1 cellular context compared by ENCODE assay signal in genomic region chr1:17671314-17671705, GRCh38.
TF ChIP-seq lines count a peak whose summit lies in the region.

No MANE protein-coding gene starts in this region.

TF ChIP-seq in HEK293, 187 proteins besides CTCF, POLR2A, EP300 and RAD21 (continued from another document):
- TF ChIP-seq PRDM6 (tag by site-specific recombination; IDR thresholded peaks at IDR 0.05) (no peak), ZNF404 (tag by site-specific recombination; IDR thresholded peaks at IDR 0.05) (no peak), ZNF214 (tag by site-specific recombination; IDR thresholded peaks at IDR 0.05; ENCODE audit: borderline replicate concordance) (no peak), ZNF366 (tag by site-specific recombination; conservative IDR thresholded peaks at IDR 0.05) (no peak)
